ENCODE assay signal across 1 cellular context in the genomic region with DNA sequence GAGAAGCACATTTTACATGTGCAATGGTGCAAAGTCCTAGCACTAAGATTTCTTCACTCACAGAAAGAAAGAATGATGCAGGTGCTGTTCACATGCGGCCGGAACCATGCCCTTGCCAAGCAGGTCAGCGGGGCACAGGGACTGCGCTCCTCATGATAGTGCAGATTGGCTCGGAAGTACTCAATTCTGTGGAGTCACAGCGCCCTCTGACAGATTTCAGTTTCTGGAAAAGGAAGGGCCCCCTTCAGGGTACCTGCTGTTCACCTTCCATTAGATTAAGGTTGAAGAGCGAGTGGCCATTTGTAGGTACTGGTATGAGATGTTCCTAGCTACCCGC.
TF ChIP-seq lines count a peak whose summit lies in the region.

No MANE protein-coding gene starts in this region.

TF ChIP-seq in liver, 16 proteins besides CTCF, POLR2A, EP300 and RAD21 (continued from another document):
- TF ChIP-seq FOXA2 (IDR thresholded peaks at IDR 0.05) = no peak
- TF ChIP-seq, protein P1, sequence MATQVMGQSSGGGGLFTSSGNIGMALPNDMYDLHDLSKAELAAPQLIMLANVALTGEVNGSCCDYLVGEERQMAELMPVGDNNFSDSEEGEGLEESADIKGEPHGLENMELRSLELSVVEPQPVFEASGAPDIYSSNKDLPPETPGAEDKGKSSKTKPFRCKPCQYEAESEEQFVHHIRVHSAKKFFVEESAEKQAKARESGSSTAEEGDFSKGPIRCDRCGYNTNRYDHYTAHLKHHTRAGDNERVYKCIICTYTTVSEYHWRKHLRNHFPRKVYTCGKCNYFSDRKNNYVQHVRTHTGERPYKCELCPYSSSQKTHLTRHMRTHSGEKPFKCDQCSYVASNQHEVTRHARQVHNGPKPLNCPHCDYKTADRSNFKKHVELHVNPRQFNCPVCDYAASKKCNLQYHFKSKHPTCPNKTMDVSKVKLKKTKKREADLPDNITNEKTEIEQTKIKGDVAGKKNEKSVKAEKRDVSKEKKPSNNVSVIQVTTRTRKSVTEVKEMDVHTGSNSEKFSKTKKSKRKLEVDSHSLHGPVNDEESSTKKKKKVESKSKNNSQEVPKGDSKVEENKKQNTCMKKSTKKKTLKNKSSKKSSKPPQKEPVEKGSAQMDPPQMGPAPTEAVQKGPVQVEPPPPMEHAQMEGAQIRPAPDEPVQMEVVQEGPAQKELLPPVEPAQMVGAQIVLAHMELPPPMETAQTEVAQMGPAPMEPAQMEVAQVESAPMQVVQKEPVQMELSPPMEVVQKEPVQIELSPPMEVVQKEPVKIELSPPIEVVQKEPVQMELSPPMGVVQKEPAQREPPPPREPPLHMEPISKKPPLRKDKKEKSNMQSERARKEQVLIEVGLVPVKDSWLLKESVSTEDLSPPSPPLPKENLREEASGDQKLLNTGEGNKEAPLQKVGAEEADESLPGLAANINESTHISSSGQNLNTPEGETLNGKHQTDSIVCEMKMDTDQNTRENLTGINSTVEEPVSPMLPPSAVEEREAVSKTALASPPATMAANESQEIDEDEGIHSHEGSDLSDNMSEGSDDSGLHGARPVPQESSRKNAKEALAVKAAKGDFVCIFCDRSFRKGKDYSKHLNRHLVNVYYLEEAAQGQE (IDR thresholded peaks at IDR 0.05) = no peak
- TF ChIP-seq, protein P2, sequence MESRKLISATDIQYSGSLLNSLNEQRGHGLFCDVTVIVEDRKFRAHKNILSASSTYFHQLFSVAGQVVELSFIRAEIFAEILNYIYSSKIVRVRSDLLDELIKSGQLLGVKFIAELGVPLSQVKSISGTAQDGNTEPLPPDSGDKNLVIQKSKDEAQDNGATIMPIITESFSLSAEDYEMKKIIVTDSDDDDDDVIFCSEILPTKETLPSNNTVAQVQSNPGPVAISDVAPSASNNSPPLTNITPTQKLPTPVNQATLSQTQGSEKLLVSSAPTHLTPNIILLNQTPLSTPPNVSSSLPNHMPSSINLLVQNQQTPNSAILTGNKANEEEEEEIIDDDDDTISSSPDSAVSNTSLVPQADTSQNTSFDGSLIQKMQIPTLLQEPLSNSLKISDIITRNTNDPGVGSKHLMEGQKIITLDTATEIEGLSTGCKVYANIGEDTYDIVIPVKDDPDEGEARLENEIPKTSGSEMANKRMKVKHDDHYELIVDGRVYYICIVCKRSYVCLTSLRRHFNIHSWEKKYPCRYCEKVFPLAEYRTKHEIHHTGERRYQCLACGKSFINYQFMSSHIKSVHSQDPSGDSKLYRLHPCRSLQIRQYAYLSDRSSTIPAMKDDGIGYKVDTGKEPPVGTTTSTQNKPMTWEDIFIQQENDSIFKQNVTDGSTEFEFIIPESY (IDR thresholded peaks at IDR 0.05) = no peak
- no peak for TF ChIP-seq JUND (IDR thresholded peaks at IDR 0.05)
- TF ChIP-seq EGR1 (IDR thresholded peaks at IDR 0.05; ENCODE audit: low read depth in 2 of 2) = no peak
- peak; percentile 52 for TF ChIP-seq SP1 (IDR thresholded peaks at IDR 0.05)
- no peak for TF ChIP-seq GABPA (IDR thresholded peaks at IDR 0.05 in 1 of 2, conservative IDR thresholded peaks at IDR 0.05 in 1 of 2)
